7 cellular contexts compared by ENCODE assay signal in genomic region chr9:41741173-41741572, GRCh38.
DNase-seq lines count a peak whose midpoint lies in the region; ATAC-seq, FAIRE-seq and TF ChIP-seq lines count a peak whose summit lies in the region.
"Not testable (repeated sequence)": the region's sequence is repeated elsewhere in the genome, so short reads cannot be mapped to it uniquely, and the experiment has no call there.

No MANE protein-coding gene starts in this region.

- H2AFZ ChIP-seq in HepG2 (ENCODE audit: low read length); neuronal stem cell (ENCODE audit: low read length): not testable (repeated sequence)

- H3K27ac ChIP-seq in left ventricle myocardium inferior (replicated peaks), result peak overlapping the region; percentile 58
- not testable (repeated sequence) for H3K27ac ChIP-seq in HepG2 (ENCODE audit: extremely low read length, insufficient read depth, low read length); neuronal stem cell (replicated peaks; ENCODE audit: low read length); testis

- not testable (repeated sequence) for H2BK15ac ChIP-seq in neuronal stem cell (ENCODE audit: low read length)

- not testable (repeated sequence) for H3K36me3 Mint-ChIP-seq in Calu3 (ENCODE audit: insufficient read depth, unreplicated experiment); chondrocyte (ENCODE audit: low read depth)

- not testable (repeated sequence) for H3K4me1 Mint-ChIP-seq in Calu3 (ENCODE audit: low read depth, unreplicated experiment); chondrocyte (ENCODE audit: low read depth)

- TF ChIP-seq EP300 in HepG2 (IDR thresholded peaks at IDR 0.05; ENCODE audit: low read depth in 2 of 2, low read length in 2 of 2); HepG2 (CRISPR knock-in tag; IDR thresholded peaks at IDR 0.05; ENCODE audit: borderline replicate concordance): not testable (repeated sequence)

- H3K36me3 ChIP-seq in left ventricle myocardium inferior; HepG2 (replicated peaks in 1 of 2; ENCODE audit: control insufficient read depth in 1 of 2, insufficient read depth in 2 of 2, low read length in 2 of 2); neuronal stem cell (replicated peaks in 1 of 2; ENCODE audit: control insufficient read depth in 2 of 2, insufficient read depth in 2 of 2, low read length in 2 of 2); testis (ENCODE audit: low read depth, missing control alignments): not testable (repeated sequence)

- not testable (repeated sequence) for H3K9me3 Mint-ChIP-seq in Calu3 (ENCODE audit: low read depth, unreplicated experiment); chondrocyte (ENCODE audit: low read depth)

- H2AK5ac ChIP-seq in neuronal stem cell (ENCODE audit: low read depth, low read length), result not testable (repeated sequence)

- not testable (repeated sequence) for H3K14ac ChIP-seq in neuronal stem cell (ENCODE audit: low read length)

- H3K4ac ChIP-seq in neuronal stem cell (ENCODE audit: low read length), result not testable (repeated sequence)

- H3K79me2 ChIP-seq in HepG2 (ENCODE audit: insufficient read depth, low read length), result not testable (repeated sequence)

- not testable (repeated sequence) for H3K23ac ChIP-seq in neuronal stem cell (ENCODE audit: low read depth, low read length, poor library complexity)

- H3K9ac ChIP-seq in HepG2 (ENCODE audit: insufficient read depth, low read depth, low read length); neuronal stem cell (ENCODE audit: low read depth, low read length, poor library complexity): not testable (repeated sequence)

- not testable (repeated sequence) for TF ChIP-seq RAD21 in HepG2 (CRISPR knock-in tag; IDR thresholded peaks at IDR 0.05)

- not testable (repeated sequence) for H4K91ac ChIP-seq in neuronal stem cell (ENCODE audit: low read depth, low read length, poor library complexity)

- TF ChIP-seq CTCF in Calu3 (IDR thresholded peaks at IDR 0.05; ENCODE audit: unreplicated experiment); chondrocyte (IDR thresholded peaks at IDR 0.05); left ventricle myocardium inferior (IDR thresholded peaks at IDR 0.05; ENCODE audit: borderline replicate concordance); HepG2 (CRISPR knock-in tag; IDR thresholded peaks at IDR 0.05); testis (IDR thresholded peaks at IDR 0.05): not testable (repeated sequence)

- H3K4me2 ChIP-seq in HepG2 (ENCODE audit: low read depth, low read length), result peak overlapping the region; percentile 47; the same call in 1 of the 2 replicates
- not testable (repeated sequence) for H3K4me2 ChIP-seq in neuronal stem cell (ENCODE audit: insufficient read depth, low read length, poor library complexity, severe bottlenecking)

- H3K27ac Mint-ChIP-seq in Calu3 (ENCODE audit: unreplicated experiment), result not testable (repeated sequence)
- peak overlapping the region; percentile 73 for H3K27ac Mint-ChIP-seq in chondrocyte (ENCODE audit: unreplicated experiment)

- in situ Hi-C loops in HepG2 (cut with HindIII; ENCODE audit: extremely low pct_ligation_motif_present, low pct_unique_long_range_greater_than_20kb), result not testable (repeated sequence)

- not testable (repeated sequence) for H3K27me3 ChIP-seq in left ventricle myocardium inferior (ENCODE audit: low read depth); HepG2 (ENCODE audit: control insufficient read depth in 1 of 2, insufficient read depth in 2 of 2, low read length in 2 of 2); neuronal stem cell (ENCODE audit: control insufficient read depth in 3 of 3, insufficient read depth in 3 of 3, low read depth in 1 of 3, low read length in 3 of 3); testis

- CTCF ChIA-PET in Calu3 (lab: Charles Lee); HepG2 (lab: Yijun Ruan, JAX; ENCODE audit: low intra/inter-chr PET ratio, low total read pairs): not testable (repeated sequence)

- H2BK120ac ChIP-seq in neuronal stem cell (ENCODE audit: low read depth, low read length), result not testable (repeated sequence)

- H3K4me1 ChIP-seq in left ventricle myocardium inferior; HepG2 (ENCODE audit: insufficient read depth, low read length); neuronal stem cell (ENCODE audit: control insufficient read depth in 2 of 2, insufficient read depth in 1 of 2, low read depth in 1 of 2, low read length in 2 of 2); testis: not testable (repeated sequence)

- not testable (repeated sequence) for H3K4me3 Mint-ChIP-seq in Calu3 (ENCODE audit: low read depth, unreplicated experiment); chondrocyte (ENCODE audit: unreplicated experiment)

- H2BK5ac ChIP-seq in neuronal stem cell (ENCODE audit: low read length), result not testable (repeated sequence)

- not testable (repeated sequence) for ATAC-seq in Right ventricle myocardium superior (ENCODE audit: poor library complexity); HepG2

- not testable (repeated sequence) for H3K9me3 ChIP-seq in left ventricle myocardium inferior (replicated peaks); HepG2 (ENCODE audit: low read length); neuronal stem cell (replicated peaks in 1 of 2; ENCODE audit: control insufficient read depth in 2 of 2, insufficient read depth in 1 of 2, low read depth in 1 of 2, low read length in 2 of 2); testis

- WGBS in HepG2 (ENCODE audit: low lambda C conversion rate), result 29% methylated on average over 3 of the region's 5 CpGs
- no CpG with 5 or more reads among the region's 5 CpGs for WGBS in neuronal stem cell (ENCODE audit: extremely low coverage in 2 of 2, insufficient read length in 2 of 2, insufficient replicate concordance in 1 of 2), 2 donors
- WGBS in testis, 2 donors, result 3 to 20% methylated on average over 1 to 4 of the region's 5 CpGs

- POLR2A ChIA-PET in HepG2 (lab: Yijun Ruan, JAX), result not testable (repeated sequence)

- peak overlapping the region; percentile 48 for H4K8ac ChIP-seq in neuronal stem cell (ENCODE audit: low read depth, low read length)

- H3K79me1 ChIP-seq in neuronal stem cell (ENCODE audit: low read depth, low read length), result not testable (repeated sequence)

- H3K27me3 Mint-ChIP-seq in Calu3 (ENCODE audit: unreplicated experiment); chondrocyte (ENCODE audit: low read depth): not testable (repeated sequence)

- H4K20me1 ChIP-seq in HepG2 (ENCODE audit: insufficient read depth, low read length), result not testable (repeated sequence)

- H3K4me3 ChIP-seq in left ventricle myocardium inferior (peak overlapping the region; percentile 29), HepG2 (replicated peaks in 1 of 3; ENCODE audit: insufficient read depth in 1 of 3, low read depth in 2 of 3, low read length in 3 of 3) (peak overlapping the region in 1 of 3 experiments; percentile 22; a peak in 2 of 6 replicates)
- H3K4me3 ChIP-seq in neuronal stem cell (ENCODE audit: low read length in 2 of 2); testis: not testable (repeated sequence)

- not testable (repeated sequence) for H2BK12ac ChIP-seq in neuronal stem cell (ENCODE audit: low read length)

- not testable (repeated sequence) for FAIRE-seq in HepG2 (lab: Jason Lieb, UNC)

- BruUV-seq in Calu3 (replicated peaks; lab: Mats Ljungman, UMichigan); HepG2 (replicated peaks; lab: Mats Ljungman, UMichigan): not testable (repeated sequence)

- not testable (repeated sequence) for H3K18ac ChIP-seq in neuronal stem cell (ENCODE audit: low read length)

- DNase-seq in Calu3, result peak; percentile 13
- not testable (repeated sequence) for DNase-seq in chondrocyte (ENCODE audit: low spot score); HepG2 (ENCODE audit: low spot score); neuronal stem cell (ENCODE audit: low spot score)
- peak; percentile 70 for DNase-seq in Right ventricle myocardium superior
- DNase-seq in left ventricle myocardium inferior, result peak; percentile 48
- DNase-seq in testis, result peak; percentile 86

- intact Hi-C loops in Calu3 (cut with micrococcal nuclease; ENCODE audit: unreplicated experiment); Right ventricle myocardium superior (cut with DNase I); left ventricle myocardium inferior (cut with micrococcal nuclease); HepG2 (cut with micrococcal nuclease; ENCODE audit: unreplicated experiment); testis (cut with DNase I; ENCODE audit: low total_unique reads): not testable (repeated sequence)

- TF ChIP-seq POLR2A in HepG2 (IDR thresholded peaks at IDR 0.05; ENCODE audit: insufficient read depth in 1 of 2, low read depth in 2 of 2, low read length in 2 of 2), result 0 out of 4 replicates have a peak, but pooled peaks of 1 of the 2 experiments have one; percentile 24
- TF ChIP-seq POLR2A in testis (IDR thresholded peaks at IDR 0.05), result not testable (repeated sequence)

TF ChIP-seq in HepG2, 621 proteins besides CTCF, POLR2A, EP300 and RAD21:
- TF ChIP-seq POLR2G (IDR thresholded peaks at IDR 0.05; ENCODE audit: low read depth, low read length) (0 out of 2 replicates have a peak, but pooled peaks have one; percentile 29), FOSL2 (CRISPR knock-in tag; IDR thresholded peaks at IDR 0.05) (peak; percentile 44; the same call in 1 of the 2 replicates), SAP130 (CRISPR knock-in tag; IDR thresholded peaks at IDR 0.05; ENCODE audit: low read depth) (0 out of 2 replicates have a peak, but pooled peaks have one; percentile 12), ZFX (CRISPR knock-in tag; IDR thresholded peaks at IDR 0.05; ENCODE audit: low read depth) (0 out of 2 replicates have a peak, but pooled peaks have one; percentile 19)
